18 cellular contexts compared by ENCODE assay signal in the genomic region with DNA sequence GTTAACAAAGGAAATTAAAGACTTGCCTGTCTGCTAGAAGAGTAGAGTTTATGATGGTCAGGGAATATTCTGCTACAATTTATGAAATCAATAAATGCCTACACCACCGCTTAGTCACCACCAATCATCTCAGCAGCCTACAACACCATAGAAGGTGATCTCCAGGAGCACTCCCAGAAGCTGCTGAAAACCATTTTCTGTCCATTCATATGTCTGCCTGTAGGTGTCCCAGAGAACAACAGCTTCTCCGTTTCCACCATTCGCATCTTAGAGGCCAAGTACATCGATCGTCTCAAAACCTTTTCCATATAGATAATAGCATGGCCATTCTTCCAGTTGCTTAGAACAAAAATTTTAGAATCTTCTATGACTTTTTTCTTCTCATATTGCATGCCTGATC.
DNase-seq lines count a peak whose midpoint lies in the region; TF ChIP-seq lines count a peak whose summit lies in the region.
"Had no signal": no experiment of that assay in that cellular context is flagged by ENCODE, and none has a peak within 500 bp of the region (broad histone marks: within the 10 kb centered on the region; RNA-seq: fewer than 3 reads in every experiment).

No MANE protein-coding gene starts in this region.

- H3K27me3 ChIP-seq in suprapubic skin = no peaks in the 10 kb centered on the region
- no peaks in the 10 kb centered on the region for H3K27me3 ChIP-seq in spleen (replicated peaks in 1 of 7)
- H3K27me3 ChIP-seq: gastrocnemius medialis, right lobe of liver, upper lobe of right lung had no signal

- H3K27ac Mint-ChIP-seq in neural crest cell (ENCODE audit: unreplicated experiment) = no peak overlapping the region
- H3K27ac Mint-ChIP-seq: activated CD4-positive, alpha-beta T cell treated with anti-CD3 and anti-CD28 coated beads for 36 hours; activated naive CD4-positive, alpha-beta T cell treated with anti-CD3 and anti-CD28 coated beads, Interleukin-2, amount 50 U/mL, for 24 hours; effector memory CD8-positive, alpha-beta T cell; stimulated activated memory B cell treated with anti-CD40 and anti-IgM and Interleukin-4, amounts not matched to agents 10 μg/mL and 1 μg/mL and 100 μg/mL, for 72 hours; T-helper 1 cell treated with Interleukin-12 subunit alpha and Interleukin-12 subunit beta and Interleukin-4 antibody, amounts not matched to agents 30 μg/mL and 1 μg/mL, for 36 hours had no signal

- no peaks in the 10 kb centered on the region for H3K36me3 Mint-ChIP-seq in neural crest cell (ENCODE audit: low read depth)
- H3K36me3 Mint-ChIP-seq: activated naive CD4-positive, alpha-beta T cell treated with anti-CD3 and anti-CD28 coated beads, Interleukin-2, amount 50 U/mL, for 24 hours; stimulated activated memory B cell treated with anti-CD40 and anti-IgM and Interleukin-4, amounts not matched to agents 10 μg/mL and 1 μg/mL and 100 μg/mL, for 72 hours had no signal

- 93% methylated on average over 5 of the region's 5 CpGs for WGBS in suprapubic skin
- 80 to 93% (median 89%) methylated on average over 5 of the region's 5 CpGs for WGBS in spleen, 5 donors

- H3K9me3 Mint-ChIP-seq in neural crest cell = no peaks in the 10 kb centered on the region
- H3K9me3 Mint-ChIP-seq: activated naive CD4-positive, alpha-beta T cell treated with anti-CD3 and anti-CD28 coated beads, Interleukin-2, amount 50 U/mL, for 24 hours; effector memory CD8-positive, alpha-beta T cell; stimulated activated memory B cell treated with anti-CD40 and anti-IgM and Interleukin-4, amounts not matched to agents 10 μg/mL and 1 μg/mL and 100 μg/mL, for 72 hours; T-helper 1 cell treated with Interleukin-12 subunit alpha and Interleukin-12 subunit beta and Interleukin-4 antibody, amounts not matched to agents 30 μg/mL and 1 μg/mL, for 36 hours had no signal

- H3K27me3 Mint-ChIP-seq in neural crest cell (ENCODE audit: low read depth) = no peaks in the 10 kb centered on the region
- H3K27me3 Mint-ChIP-seq: activated CD4-positive, alpha-beta T cell treated with anti-CD3 and anti-CD28 coated beads for 36 hours; activated naive CD4-positive, alpha-beta T cell treated with anti-CD3 and anti-CD28 coated beads, Interleukin-2, amount 50 U/mL, for 24 hours; effector memory CD8-positive, alpha-beta T cell; stimulated activated memory B cell treated with anti-CD40 and anti-IgM and Interleukin-4, amounts not matched to agents 10 μg/mL and 1 μg/mL and 100 μg/mL, for 72 hours had no signal

- no peaks in the 10 kb centered on the region for H3K4me1 Mint-ChIP-seq in neural crest cell
- H3K4me1 Mint-ChIP-seq: activated CD4-positive, alpha-beta T cell treated with anti-CD3 and anti-CD28 coated beads for 36 hours; activated naive CD4-positive, alpha-beta T cell treated with anti-CD3 and anti-CD28 coated beads, Interleukin-2, amount 50 U/mL, for 24 hours; stimulated activated memory B cell treated with anti-CD40 and anti-IgM and Interleukin-4, amounts not matched to agents 10 μg/mL and 1 μg/mL and 100 μg/mL, for 72 hours had no signal

- H3K4me1 ChIP-seq in suprapubic skin (no peaks in the 10 kb centered on the region), spleen (no peaks in the 10 kb centered on the region)
- H3K4me1 ChIP-seq: gastrocnemius medialis, right lobe of liver, upper lobe of right lung had no signal

- no peak overlapping the region for H3K4me3 ChIP-seq in HFF-Myc (replicated peaks; ENCODE audit: low read depth, low read length)
- H3K4me3 ChIP-seq in suprapubic skin = no peak overlapping the region
- H3K4me3 ChIP-seq in spleen = no peak overlapping the region
- H3K4me3 ChIP-seq: gastrocnemius medialis, right lobe of liver, upper lobe of right lung had no signal

- TF ChIP-seq CTCF in HFF-Myc (IDR thresholded peaks at IDR 0.05; ENCODE audit: low read depth, low read length, missing control alignments) = peak; percentile 24
- peak; percentile 30 for TF ChIP-seq CTCF in neural crest cell (conservative IDR thresholded peaks at IDR 0.05)
- no peak for TF ChIP-seq CTCF in suprapubic skin (IDR thresholded peaks at IDR 0.05)
- TF ChIP-seq CTCF in spleen (IDR thresholded peaks at IDR 0.05 in 8 of 11, conservative IDR thresholded peaks at IDR 0.05 in 3 of 11) = no peak

- TF ChIP-seq EP300 in suprapubic skin (IDR thresholded peaks at IDR 0.05) = no peak

- H3K4me3 Mint-ChIP-seq in neural crest cell = no peak overlapping the region
- H3K4me3 Mint-ChIP-seq: activated CD4-positive, alpha-beta T cell treated with anti-CD3 and anti-CD28 coated beads for 36 hours; activated naive CD4-positive, alpha-beta T cell treated with anti-CD3 and anti-CD28 coated beads, Interleukin-2, amount 50 U/mL, for 24 hours; effector memory CD8-positive, alpha-beta T cell; stimulated activated memory B cell treated with anti-CD40 and anti-IgM and Interleukin-4, amounts not matched to agents 10 μg/mL and 1 μg/mL and 100 μg/mL, for 72 hours; T-helper 1 cell treated with Interleukin-12 subunit alpha and Interleukin-12 subunit beta and Interleukin-4 antibody, amounts not matched to agents 30 μg/mL and 1 μg/mL, for 36 hours had no signal

- intact Hi-C loops in spleen (cut with DNase I; ENCODE audit: low total_unique reads) = no loop called here

- DNase-seq in NCI-H146 (lab: John Stamatoyannopoulos, UW) (peak; percentile 21), NCI-H146 treated with DMSO at 0.1 percent for 48 hours (lab: John Stamatoyannopoulos, UW; ENCODE audit: unreplicated experiment) (no peak), HFF-Myc (ENCODE audit: extremely low read depth, low read depth) (no peak), amniotic epithelial cell (ENCODE audit: low read depth) (peak; percentile 6), neural crest cell (ENCODE audit: low read depth, low spot score) (no peak), suprapubic skin (ENCODE audit: low spot score in 2 of 2) (no peak), NCI-H226 (no peak), spleen (no peak)
- DNase-seq: activated CD4-positive, alpha-beta T cell treated with anti-CD3 and anti-CD28 coated beads for 36 hours; COR-L47; effector memory CD8-positive, alpha-beta T cell; gastrocnemius medialis; nucleus accumbens; right lobe of liver; upper lobe of right lung had no signal

- H3K27ac ChIP-seq in suprapubic skin (no peak overlapping the region), spleen (no peak overlapping the region)
- H3K27ac ChIP-seq: gastrocnemius medialis, right lobe of liver, upper lobe of right lung had no signal

- TF ChIP-seq POLR2A in suprapubic skin (IDR thresholded peaks at IDR 0.05) (no peak), spleen (IDR thresholded peaks at IDR 0.05) (no peak)

- H3K9me3 ChIP-seq in suprapubic skin (no peaks in the 10 kb centered on the region), spleen (no peaks in the 10 kb centered on the region)
- H3K9me3 ChIP-seq: gastrocnemius medialis, right lobe of liver, upper lobe of right lung had no signal

- H3K36me3 ChIP-seq in suprapubic skin = no peaks in the 10 kb centered on the region
- H3K36me3 ChIP-seq in spleen = no peaks in the 10 kb centered on the region
- H3K36me3 ChIP-seq: gastrocnemius medialis, right lobe of liver, upper lobe of right lung had no signal

Comparison
In these comparisons a context has a peak if more than half of its experiments do, and no peak if none do; other contexts are left out.
1. DNase-seq: peak in NCI-H146 (single experiment) and amniotic epithelial cell (single experiment); none in NCI-H146 treated with DMSO at 0.1 percent for 48 hours (single experiment), HFF-Myc (single experiment), neural crest cell (single experiment), suprapubic skin (0 of 2), NCI-H226 (single experiment) and spleen (single experiment).
2. CTCF ChIP-seq: peak in HFF-Myc (single experiment) and neural crest cell (single experiment); none in suprapubic skin (0 of 2) and spleen (0 of 11).